8 cellular contexts compared by ENCODE assay signal in genomic region chr10:132593900-132594876, GRCh38. TPM values are rescaled to one million over a fixed set of nuclear protein-coding genes. Genes with fewer than 3 reads are reported as not detected.
DNase-seq lines count a peak whose midpoint lies in the region; ATAC-seq and TF ChIP-seq lines count a peak whose summit lies in the region.

No MANE protein-coding gene starts in this region.

- no peak overlapping the region for H3K27ac ChIP-seq in SJCRH30

- ATAC-seq in GM19438 (IDR thresholded peaks at IDR 0.05; ENCODE audit: low read depth, unreplicated experiment) = peak; percentile 60
- ATAC-seq in HG03175 (IDR thresholded peaks at IDR 0.05; ENCODE audit: unreplicated experiment) = peak; percentile 77

- H3K27me3 ChIP-seq in SJCRH30 = no peaks in the 10 kb centered on the region

- no peaks in the 10 kb centered on the region for H3K9me3 ChIP-seq in SJCRH30 (replicated peaks)

- peaks cover 0 to 2% (median 0%) of the 10 kb centered on the region in 6 donors for H3K9me3 Mint-ChIP-seq in immature natural killer cell
- peaks cover 4% of the 10 kb centered on the region for H3K9me3 Mint-ChIP-seq in Calu3 (ENCODE audit: low read depth, unreplicated experiment)
- peaks cover 13% of the 10 kb centered on the region for H3K9me3 Mint-ChIP-seq in progenitor cell of endocrine pancreas (ENCODE audit: low read depth)

- H3K27ac Mint-ChIP-seq in immature natural killer cell (peak overlapping the region; percentile 85 to 96 (median 91)), Calu3 (ENCODE audit: unreplicated experiment) (no peak overlapping the region), progenitor cell of endocrine pancreas (no peak overlapping the region)

- peaks cover 55 to 56% of the 10 kb centered on the region in 2 donors for H3K4me1 Mint-ChIP-seq in immature natural killer cell
- H3K4me1 Mint-ChIP-seq in Calu3 (ENCODE audit: low read depth, unreplicated experiment) = peaks cover 37% of the 10 kb centered on the region
- peaks cover 6% of the 10 kb centered on the region for H3K4me1 Mint-ChIP-seq in progenitor cell of endocrine pancreas (ENCODE audit: low read depth)

- no peaks in the 10 kb centered on the region for H3K4me1 ChIP-seq in SJCRH30

- H3K4me3 Mint-ChIP-seq in immature natural killer cell (peak overlapping the region; percentile 58 to 75 (median 72)), Calu3 (ENCODE audit: low read depth, unreplicated experiment) (no peak overlapping the region), progenitor cell of endocrine pancreas (ENCODE audit: low read depth) (no peak overlapping the region)

- CTCF ChIA-PET in Calu3 (lab: Charles Lee) = no interaction called here

- H3K36me3 Mint-ChIP-seq in immature natural killer cell (peaks cover 0 to 3% (median 0%) of the 10 kb centered on the region in 3 donors), Calu3 (ENCODE audit: insufficient read depth, unreplicated experiment) (peaks cover 9% of the 10 kb centered on the region), progenitor cell of endocrine pancreas (ENCODE audit: insufficient read depth) (peaks cover 12% of the 10 kb centered on the region)

- H3K27me3 Mint-ChIP-seq in immature natural killer cell (ENCODE audit: low read depth in 3 of 3) (peaks cover 3 to 13% (median 8%) of the 10 kb centered on the region in 3 donors), Calu3 (ENCODE audit: unreplicated experiment) (no peaks in the 10 kb centered on the region), progenitor cell of endocrine pancreas (no peaks in the 10 kb centered on the region)

- H3K4me3 ChIP-seq in GM12865 (ENCODE audit: low read depth, low read length) (no peak overlapping the region; the same call in 1 of the 2 replicates), SJCRH30 (no peak overlapping the region)

- no TSS peak for BruUV-seq in Calu3 (replicated peaks; lab: Mats Ljungman, UMichigan)

- intact Hi-C loops in Calu3 (cut with micrococcal nuclease; ENCODE audit: unreplicated experiment) = no loop called here

- H3K36me3 ChIP-seq in SJCRH30 = no peaks in the 10 kb centered on the region

- no peak for TF ChIP-seq CTCF in GM12865 (IDR thresholded peaks at IDR 0.05; ENCODE audit: insufficient read depth, low read depth, low read length, missing control alignments)
- no peak for TF ChIP-seq CTCF in Calu3 (IDR thresholded peaks at IDR 0.05; ENCODE audit: unreplicated experiment)
- TF ChIP-seq CTCF in progenitor cell of endocrine pancreas (IDR thresholded peaks at IDR 0.05; ENCODE audit: unreplicated experiment) = no peak

- DNase-seq in GM12865 (ENCODE audit: low read depth) (peak; percentile 71), immature natural killer cell (no peak), medulla oblongata (ENCODE audit: extremely low spot score) (no peak), Calu3 (no peak), progenitor cell of endocrine pancreas (ENCODE audit: low spot score, unreplicated experiment) (no peak), SJCRH30 (no peak)

RNA-seq across cellular contexts. Expression of gene INPP5A, which starts 56.6 kb away (rescaled TPM):
- 1 to 10 TPM in 1 of 3 donors, under 1 TPM in 2; 0.30 to 1.7 (median 0.48) TPM for polyA plus RNA-seq in immature natural killer cell
- total RNA-seq in Calu3 (2022) (16.5 and 16.6 TPM in 2 replicates), progenitor cell of endocrine pancreas (30.0 and 30.6 TPM in 2 replicates)
- 18.9 and 22.4 TPM in 2 replicates for total RNA-seq in SJCRH30 (2014; rRNA removed; shearing (Covaris generic))

Comparison
In these comparisons a context has a peak if more than half of its experiments do, and no peak if none do; other contexts are left out.
1. H3K27ac Mint-ChIP-seq: peak in immature natural killer cell (6 of 6); none in Calu3 (single experiment) and progenitor cell of endocrine pancreas (single experiment).
2. H3K4me3 Mint-ChIP-seq: peak in immature natural killer cell (5 of 5); none in Calu3 (single experiment) and progenitor cell of endocrine pancreas (single experiment).